In the genomic region with DNA sequence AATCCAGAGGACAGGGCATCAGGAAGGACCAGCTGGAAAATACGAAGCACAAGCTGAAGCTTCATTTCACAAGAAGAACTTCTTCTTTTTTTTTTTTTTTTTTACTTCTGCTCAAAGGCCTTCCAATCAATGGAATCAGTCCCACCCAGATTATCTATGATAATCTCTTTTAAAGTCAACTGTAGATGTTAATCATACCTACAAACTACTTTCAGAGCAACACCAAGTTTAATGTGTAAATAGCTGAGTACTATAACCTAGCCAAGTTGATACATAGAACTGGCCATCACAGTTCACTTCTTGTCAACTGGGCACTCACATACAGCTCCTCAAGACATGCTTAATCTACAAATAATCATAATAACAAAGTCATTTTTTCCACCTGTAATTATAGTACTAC, we compare ENCODE assay signal across 32 cellular contexts.
DNase-seq lines count a peak whose midpoint lies in the region; ATAC-seq, FAIRE-seq and TF ChIP-seq lines count a peak whose summit lies in the region.
"Had no signal": no experiment of that assay in that cellular context is flagged by ENCODE, and none has a peak within 500 bp of the region (broad histone marks: within the 10 kb centered on the region; RNA-seq: fewer than 3 reads in every experiment).

No MANE protein-coding gene starts in this region.

- peak; percentile 57 for ATAC-seq in naive thymus-derived CD4-positive, alpha-beta T cell
- ATAC-seq in left lung, result no peak
- ATAC-seq in activated CD8-positive, alpha-beta T cell treated with anti-CD3 and anti-CD28 coated beads for 36 hours, result no peak
- ATAC-seq: A549; CD8-positive, alpha-beta T cell had no signal

- H3K27me3 ChIP-seq in naive thymus-derived CD4-positive, alpha-beta T cell (ENCODE audit: control insufficient read depth in 2 of 2, insufficient read depth in 2 of 2, low read length in 2 of 2), result no peaks in the 10 kb centered on the region
- no peaks in the 10 kb centered on the region for H3K27me3 ChIP-seq in left lung
- H3K27me3 ChIP-seq: BE2C; BLaER1; BLaER1 treated with 17β-estradiol and CSF1 and Interleukin-3, amounts not matched to agents 10 nM and 100 nM had no signal

- H3K4me1 Mint-ChIP-seq in naive thymus-derived CD4-positive, alpha-beta T cell, result no peaks in the 10 kb centered on the region
- no peaks in the 10 kb centered on the region for H3K4me1 Mint-ChIP-seq in activated CD8-positive, alpha-beta T cell treated with anti-CD3 and anti-CD28 coated beads for 36 hours (ENCODE audit: low read depth)
- H3K4me1 Mint-ChIP-seq: B cell; CD4-positive, alpha-beta memory T cell; CD4-positive, CD25-positive, alpha-beta regulatory T cell; CD8-positive, alpha-beta memory T cell had no signal

- H3K27ac ChIP-seq in naive thymus-derived CD4-positive, alpha-beta T cell (ENCODE audit: low read depth, low read length), result no peak overlapping the region
- no peak overlapping the region for H3K27ac ChIP-seq in left lung
- H3K27ac ChIP-seq: 22Rv1; A549; BLaER1; BLaER1 treated with 17β-estradiol and CSF1 and Interleukin-3, amounts not matched to agents 10 nM and 100 nM; C4-2B had no signal

- POLR2A ChIA-PET in naive thymus-derived CD4-positive, alpha-beta T cell (lab: Charles Lee), result no interaction called here
- POLR2A ChIA-PET in activated CD8-positive, alpha-beta T cell treated with anti-CD3 and anti-CD28 coated beads for 36 hours (lab: Charles Lee), result no interaction called here

- DNase-seq in D721Med (ENCODE audit: insufficient read length, low spot score) (no peak), left lung (no peak)
- DNase-seq in naive thymus-derived CD4-positive, alpha-beta T cell, result no peak
- no peak for DNase-seq in activated CD8-positive, alpha-beta T cell treated with anti-CD3 and anti-CD28 coated beads for 36 hours
- DNase-seq: 8988T; ACHN; AML-193; BE2C; C1 segment of cervical spinal cord; Caco-2; Calu3; CD4-positive, alpha-beta memory T cell; CD4-positive, alpha-beta T cell; CD4-positive, CD25-positive, alpha-beta regulatory T cell; CD8-positive, alpha-beta memory T cell; CD8-positive, alpha-beta T cell; COR-L47; DMS 273 treated with DMSO at 0.1 percent for 48 hours; DMS153; DMS53; DMS79; DMS79 treated with DMSO at 0.1 percent for 48 hours; DND-41; EL had no signal

- no peak overlapping the region for H3K4me3 ChIP-seq in naive thymus-derived CD4-positive, alpha-beta T cell (ENCODE audit: low read length)
- H3K4me3 ChIP-seq in left lung, result no peak overlapping the region
- H3K4me3 ChIP-seq: A549; BLaER1; BLaER1 treated with 17β-estradiol and CSF1 and Interleukin-3, amounts not matched to agents 10 nM and 100 nM had no signal

- peak; percentile 6 for FAIRE-seq in D721Med (lab: Jason Lieb, UNC)
- FAIRE-seq: A204.1, A549 had no signal

- H3K4me3 Mint-ChIP-seq in naive thymus-derived CD4-positive, alpha-beta T cell, result no peak overlapping the region
- no peak overlapping the region for H3K4me3 Mint-ChIP-seq in activated CD8-positive, alpha-beta T cell treated with anti-CD3 and anti-CD28 coated beads for 36 hours
- H3K4me3 Mint-ChIP-seq: B cell; CD14-positive monocyte; CD4-positive, alpha-beta memory T cell; CD4-positive, alpha-beta T cell; CD4-positive, CD25-positive, alpha-beta regulatory T cell; CD8-positive, alpha-beta memory T cell; CD8-positive, alpha-beta T cell had no signal

- no peaks in the 10 kb centered on the region for H3K36me3 ChIP-seq in naive thymus-derived CD4-positive, alpha-beta T cell (ENCODE audit: control insufficient read depth in 2 of 3, insufficient read depth in 3 of 3, low read length in 3 of 3)
- no peaks in the 10 kb centered on the region for H3K36me3 ChIP-seq in left lung
- H3K36me3 ChIP-seq: BE2C; BLaER1; BLaER1 treated with 17β-estradiol and CSF1 and Interleukin-3, amounts not matched to agents 10 nM and 100 nM had no signal

- H3K36me3 Mint-ChIP-seq in naive thymus-derived CD4-positive, alpha-beta T cell, result no peaks in the 10 kb centered on the region
- no peaks in the 10 kb centered on the region for H3K36me3 Mint-ChIP-seq in activated CD8-positive, alpha-beta T cell treated with anti-CD3 and anti-CD28 coated beads for 36 hours (ENCODE audit: low read depth)
- H3K36me3 Mint-ChIP-seq: CD14-positive monocyte; CD4-positive, alpha-beta memory T cell; CD8-positive, alpha-beta memory T cell; CD8-positive, alpha-beta T cell had no signal

- H3K4me1 ChIP-seq in naive thymus-derived CD4-positive, alpha-beta T cell (ENCODE audit: control insufficient read depth in 2 of 2, insufficient read depth in 2 of 2, low read length in 2 of 2), result no peaks in the 10 kb centered on the region
- H3K4me1 ChIP-seq in left lung, result no peaks in the 10 kb centered on the region
- H3K4me1 ChIP-seq: A549, BE2C, BLaER1, Caco-2 had no signal

- no peaks in the 10 kb centered on the region for H3K9me3 ChIP-seq in naive thymus-derived CD4-positive, alpha-beta T cell (ENCODE audit: control insufficient read depth in 2 of 3, low read length in 3 of 3)
- peaks cover 0 to 10% of the 10 kb centered on the region in 2 donors for H3K9me3 ChIP-seq in left lung
- H3K9me3 ChIP-seq: A549, BE2C, Caco-2 had no signal

- no peaks in the 10 kb centered on the region for H3K27me3 Mint-ChIP-seq in naive thymus-derived CD4-positive, alpha-beta T cell
- H3K27me3 Mint-ChIP-seq in activated CD8-positive, alpha-beta T cell treated with anti-CD3 and anti-CD28 coated beads for 36 hours, result no peaks in the 10 kb centered on the region
- H3K27me3 Mint-ChIP-seq: B cell; CD4-positive, alpha-beta memory T cell; CD4-positive, alpha-beta T cell; CD4-positive, CD25-positive, alpha-beta regulatory T cell; CD8-positive, alpha-beta memory T cell had no signal

- CTCF ChIA-PET in naive thymus-derived CD4-positive, alpha-beta T cell (lab: Charles Lee), result no interaction called here
- CTCF ChIA-PET in activated CD8-positive, alpha-beta T cell treated with anti-CD3 and anti-CD28 coated beads for 36 hours (lab: Charles Lee), result no interaction called here

- no peak for TF ChIP-seq CTCF in D721Med (IDR thresholded peaks at IDR 0.05; ENCODE audit: insufficient read depth, missing control alignments)
- no peak for TF ChIP-seq CTCF in left lung (IDR thresholded peaks at IDR 0.05)
- no peak for TF ChIP-seq CTCF in activated CD8-positive, alpha-beta T cell treated with anti-CD3 and anti-CD28 coated beads for 36 hours (IDR thresholded peaks at IDR 0.05)

- H3K27ac Mint-ChIP-seq in naive thymus-derived CD4-positive, alpha-beta T cell, result no peak overlapping the region
- no peak overlapping the region for H3K27ac Mint-ChIP-seq in activated CD8-positive, alpha-beta T cell treated with anti-CD3 and anti-CD28 coated beads for 36 hours
- H3K27ac Mint-ChIP-seq: B cell; CD14-positive monocyte; CD4-positive, alpha-beta memory T cell; CD4-positive, alpha-beta T cell; CD4-positive, CD25-positive, alpha-beta regulatory T cell; CD8-positive, alpha-beta memory T cell; CD8-positive, alpha-beta T cell had no signal

- H3K9me3 Mint-ChIP-seq in naive thymus-derived CD4-positive, alpha-beta T cell, result peaks cover 0 to 22% (median 7%) of the 10 kb centered on the region in 11 donors
- H3K9me3 Mint-ChIP-seq in activated CD8-positive, alpha-beta T cell treated with anti-CD3 and anti-CD28 coated beads for 36 hours, result peaks cover 11% of the 10 kb centered on the region

- intact Hi-C loops in naive thymus-derived CD4-positive, alpha-beta T cell (cut with micrococcal nuclease), result no loop called here
- intact Hi-C loops in left lung (cut with DNase I), result no loop called here
- intact Hi-C loops in activated CD8-positive, alpha-beta T cell treated with anti-CD3 and anti-CD28 coated beads for 36 hours (cut with micrococcal nuclease), result no loop called here
